In genomic region chr1:14260480-14260879, GRCh38 we compare ENCODE assay signal across 29 cellular contexts.
"Had no signal": no experiment of that assay in that cellular context is flagged by ENCODE, and none has a peak within 500 bp of the region (broad histone marks: within the 10 kb centered on the region; RNA-seq: fewer than 3 reads in every experiment).

No MANE protein-coding gene starts in this region.

- DNase-seq: activated CD4-positive, alpha-beta T cell treated with anti-CD3 and anti-CD28 coated beads for 4 hours; activated CD4-positive, alpha-beta T cell treated with anti-CD3 and anti-CD28 coated beads, Interleukin-2, amount 50 U/mL, for 4 hours; activated CD4-positive, CD25-positive, alpha-beta regulatory T cell; activated gamma-delta T cell treated with Interleukin-2 at 50 U/mL for 16 hours; activated naive CD4-positive, alpha-beta T cell treated with anti-CD3 and anti-CD28 coated beads, Interleukin-2, amount 50 U/mL, for 16 hours; activated T-cell treated with anti-CD3 and anti-CD28 coated beads for 4 hours; amygdala; cerebellar nuclear complex; endodermal cell; foreskin melanocyte; glutamatergic neuron; islet precursor cell; left cardiac atrium; left ventricle myocardium superior; mucosa of descending colon; retina; small intestine; stimulated activated CD4-positive, alpha-beta T cell treated with anti-CD3 and anti-CD28 coated beads, Interleukin-4, amount 100 ng/mL, for 24 hours had no signal

- H3K9me3 ChIP-seq: mucosa of descending colon, suprapubic skin had no signal

- H3K4me3 Mint-ChIP-seq: activated T-helper 1 cell treated with anti-CD3 and anti-CD28 coated beads, Interleukin-12 subunit alpha, Interleukin-12 subunit beta, Interleukin-2, Interleukin-4 antibody, amounts not matched to agents 30 ng/mL and 10 ng/mL and 1 ng/mL, durations not matched to agents 14 hours and 24 hours and 36 hours; endodermal cell; natural killer cell treated with Interleukin-12 subunit alpha and Interleukin-12 subunit beta and Interleukin-15 and Interleukin-18, amount 100 ng/mL, for 72 hours; stimulated activated effector memory CD8-positive, alpha-beta T cell treated with anti-CD3 and anti-CD28 coated beads, Interleukin-12 subunit alpha, Interleukin-12 subunit beta, amount 100 ng/mL, for 72 hours; stimulated activated naive CD8-positive, alpha-beta T cell treated with anti-CD3 and anti-CD28 coated beads, Interleukin-15, Interleukin-2, amounts not matched to agents 100 ng/mL and 50 ng/mL, for 24 hours had no signal

- H3K27me3 ChIP-seq: suprapubic skin, tibial nerve had no signal

- H3K4me3 ChIP-seq: coronary artery, mucosa of descending colon, SK-N-MC, suprapubic skin, tibial nerve had no signal

- H3K27ac Mint-ChIP-seq: activated T-helper 1 cell treated with anti-CD3 and anti-CD28 coated beads, Interleukin-12 subunit alpha, Interleukin-12 subunit beta, Interleukin-2, Interleukin-4 antibody, amounts not matched to agents 30 ng/mL and 10 ng/mL and 1 ng/mL, durations not matched to agents 14 hours and 24 hours and 36 hours; endodermal cell; natural killer cell treated with Interleukin-12 subunit alpha and Interleukin-12 subunit beta and Interleukin-15 and Interleukin-18, amount 100 ng/mL, for 72 hours; progenitor cell of endocrine pancreas; stimulated activated effector memory CD8-positive, alpha-beta T cell treated with anti-CD3 and anti-CD28 coated beads, Interleukin-12 subunit alpha, Interleukin-12 subunit beta, amount 100 ng/mL, for 72 hours; stimulated activated naive CD8-positive, alpha-beta T cell treated with anti-CD3 and anti-CD28 coated beads, Interleukin-15, Interleukin-2, amounts not matched to agents 100 ng/mL and 50 ng/mL, for 24 hours had no signal

- H3K9me3 Mint-ChIP-seq: activated T-helper 1 cell treated with anti-CD3 and anti-CD28 coated beads, Interleukin-12 subunit alpha, Interleukin-12 subunit beta, Interleukin-2, Interleukin-4 antibody, amounts not matched to agents 30 ng/mL and 10 ng/mL and 1 ng/mL, durations not matched to agents 14 hours and 24 hours and 36 hours; endodermal cell; natural killer cell treated with Interleukin-12 subunit alpha and Interleukin-12 subunit beta and Interleukin-15 and Interleukin-18, amount 100 ng/mL, for 72 hours; stimulated activated naive CD8-positive, alpha-beta T cell treated with anti-CD3 and anti-CD28 coated beads, Interleukin-15, Interleukin-2, amounts not matched to agents 100 ng/mL and 50 ng/mL, for 24 hours had no signal

- H3K4me1 Mint-ChIP-seq: endodermal cell; stimulated activated effector memory CD8-positive, alpha-beta T cell treated with anti-CD3 and anti-CD28 coated beads, Interleukin-12 subunit alpha, Interleukin-12 subunit beta, amount 100 ng/mL, for 72 hours had no signal

- H3K36me3 Mint-ChIP-seq: natural killer cell treated with Interleukin-12 subunit alpha and Interleukin-12 subunit beta and Interleukin-15 and Interleukin-18, amount 100 ng/mL, for 72 hours; stimulated activated effector memory CD8-positive, alpha-beta T cell treated with anti-CD3 and anti-CD28 coated beads, Interleukin-12 subunit alpha, Interleukin-12 subunit beta, amount 100 ng/mL, for 72 hours had no signal

- H3K27ac ChIP-seq: SK-N-MC, suprapubic skin had no signal

- H3K36me3 ChIP-seq: suprapubic skin, tibial nerve had no signal

- ATAC-seq: esophagus mucosa; left cardiac atrium; left ventricle myocardium superior; mucosa of descending colon; natural killer cell treated with Interleukin-12 subunit alpha and Interleukin-12 subunit beta and Interleukin-15 and Interleukin-18, amount 100 ng/mL, for 72 hours; sciatic nerve; stimulated activated effector memory CD8-positive, alpha-beta T cell treated with anti-CD3 and anti-CD28 coated beads, Interleukin-12 subunit alpha, Interleukin-12 subunit beta, amount 100 ng/mL, for 72 hours had no signal
